In genomic region chr1:228465571-228466146, GRCh38 we compare ENCODE assay signal across 10 cellular contexts. TPM values are rescaled to one million over a fixed set of nuclear protein-coding genes. Genes with fewer than 3 reads are reported as not detected.
A peak's percentile ranks its signal among the peaks of the same experiment; 100 is the strongest.
DNase-seq lines count a peak whose midpoint lies in the region; ATAC-seq and TF ChIP-seq lines count a peak whose summit lies in the region.
"Had no signal": no experiment of that assay in that cellular context is flagged by ENCODE, and none has a peak within 500 bp of the region (broad histone marks: within the 10 kb centered on the region; RNA-seq: fewer than 3 reads in every experiment).

No MANE protein-coding gene starts in this region.

- peak overlapping the region; percentile 72; the same call in 1 of the 2 replicates for H3K4me3 ChIP-seq in HUES64 (ENCODE audit: low read length)
- H3K4me3 ChIP-seq in neural cell (ENCODE audit: low read length): peak overlapping the region; percentile 78

- no peak overlapping the region for H3K27ac ChIP-seq in HUES64 (ENCODE audit: low read depth, low read length)
- peak overlapping the region; percentile 96 for H3K27ac ChIP-seq in neural cell (ENCODE audit: low read length)
- H3K27ac ChIP-seq: epithelial cell of prostate had no signal

- peak; percentile 12 for DNase-seq in NCI-H1694 treated with DMSO at 0.1 percent for 48 hours (lab: John Stamatoyannopoulos, UW)
- DNase-seq in NCI-H1694 (lab: John Stamatoyannopoulos, UW): no peak
- no peak for DNase-seq in activated naive CD8-positive, alpha-beta T cell treated with anti-CD3 and anti-CD28 coated beads for 36 hours
- no peak for DNase-seq in stimulated activated CD4-positive, alpha-beta T cell treated with anti-CD3 and anti-CD28 coated beads, Interleukin-15, amount 100 ng/mL, for 24 hours
- no peak for DNase-seq in GM19240 (ENCODE audit: insufficient read length, low spot score)
- DNase-seq: SIG-M5 had no signal

- no peaks in the 10 kb centered on the region for H3K9me3 ChIP-seq in HUES64 (ENCODE audit: insufficient read depth, low read depth, low read length)
- no peaks in the 10 kb centered on the region for H3K9me3 ChIP-seq in neural cell (ENCODE audit: low read length)

- TF ChIP-seq CTCF in neural cell (IDR thresholded peaks at IDR 0.05; ENCODE audit: poor library complexity, severe bottlenecking): no peak

- H3K4me2 ChIP-seq in neural cell (ENCODE audit: low read length): peak overlapping the region; percentile 83

- H3F3A ChIP-seq in neural cell (ENCODE audit: insufficient read depth, low read length, poor library complexity, severe bottlenecking): no peaks in the 10 kb centered on the region

- TF ChIP-seq EP300 in neural cell (conservative IDR thresholded peaks at IDR 0.05; ENCODE audit: poor library complexity, severe bottlenecking): no peak

- H3K9ac ChIP-seq in HUES64 (ENCODE audit: low read depth, low read length): no peak overlapping the region
- peak overlapping the region; percentile 85 for H3K9ac ChIP-seq in neural cell (ENCODE audit: low read length)

- no peaks in the 10 kb centered on the region for H3K36me3 ChIP-seq in HUES64 (ENCODE audit: insufficient read depth, low read length)
- H3K36me3 ChIP-seq in neural cell (ENCODE audit: insufficient read depth, low read length): no peaks in the 10 kb centered on the region

- H3K79me2 ChIP-seq in neural cell (replicated peaks; ENCODE audit: insufficient read depth, low read length): peaks cover 16% of the 10 kb centered on the region

- TF ChIP-seq RAD21 in neural cell (conservative IDR thresholded peaks at IDR 0.05): no peak

- no peaks in the 10 kb centered on the region for H3K36me3 Mint-ChIP-seq in activated naive CD8-positive, alpha-beta T cell treated with anti-CD3 and anti-CD28 coated beads for 36 hours

- 86% methylated on average over 8 of the region's 8 CpGs for whole genome bisulfite sequencing in HUES64

- H2AFZ ChIP-seq in neural cell (ENCODE audit: low read depth, low read length): peak overlapping the region; percentile 47

- H3K4me1 Mint-ChIP-seq in activated naive CD8-positive, alpha-beta T cell treated with anti-CD3 and anti-CD28 coated beads for 36 hours: peaks cover 23% of the 10 kb centered on the region

- H4K20me1 ChIP-seq in neural cell (ENCODE audit: insufficient read depth): no peaks in the 10 kb centered on the region

- no peaks in the 10 kb centered on the region for H3K9me2 ChIP-seq in neural cell (ENCODE audit: insufficient read depth, low read length)

- H3K4me1 ChIP-seq in HUES64 (ENCODE audit: insufficient read depth, low read length): peaks cover 16% of the 10 kb centered on the region

- no peaks in the 10 kb centered on the region for H3K9me3 Mint-ChIP-seq in activated naive CD8-positive, alpha-beta T cell treated with anti-CD3 and anti-CD28 coated beads for 36 hours

- H3K27ac Mint-ChIP-seq in activated naive CD8-positive, alpha-beta T cell treated with anti-CD3 and anti-CD28 coated beads for 36 hours: no peak overlapping the region

- H3K4me3 Mint-ChIP-seq in activated naive CD8-positive, alpha-beta T cell treated with anti-CD3 and anti-CD28 coated beads for 36 hours: peak overlapping the region; percentile 86

- no peak for ATAC-seq in GM18867 (IDR thresholded peaks at IDR 0.05; ENCODE audit: unreplicated experiment)

- H3K27me3 ChIP-seq in HUES64 (ENCODE audit: insufficient read depth, low read length) (peaks cover 62% of the 10 kb centered on the region), neural cell (ENCODE audit: insufficient read depth, low read depth, low read length) (no peaks in the 10 kb centered on the region)

- peaks cover 47% of the 10 kb centered on the region for H3K27me3 Mint-ChIP-seq in activated naive CD8-positive, alpha-beta T cell treated with anti-CD3 and anti-CD28 coated beads for 36 hours

TF ChIP-seq in neural cell, 6 proteins besides CTCF, POLR2A, EP300 and RAD21:
- no peak for TF ChIP-seq MXI1 (conservative IDR thresholded peaks at IDR 0.05; ENCODE audit: poor library complexity, severe bottlenecking)
- no peak for TF ChIP-seq TAF1 (IDR thresholded peaks at IDR 0.05; ENCODE audit: low read depth)
- peak; percentile 9 for TF ChIP-seq POLR2AphosphoS5 (IDR thresholded peaks at IDR 0.05)
TF ChIP-seq in neural cell: peak in this region for 1.

RNA-seq across cellular contexts. Expression of gene RNF187, which starts 21.5 kb away (rescaled TPM):
- polyA plus RNA-seq in HUES64 (2013, experiment 1 of 2): 32.9 TPM
- 37.1 TPM for polyA plus RNA-seq in HUES64 (2013, experiment 2 of 2)
- 100 to 1,000 TPM; 119 to 125 TPM for total RNA-seq in activated naive CD8-positive, alpha-beta T cell treated with anti-CD3 and anti-CD28 coated beads for 36 hours
- polyA plus RNA-seq in neural cell: 73.6 and 83.2 TPM in 2 replicates
- 49.4 and 61.4 TPM in 2 replicates for polyA minus RNA-seq in neural cell

RNA-seq across cellular contexts. Expression of gene TRIM17, which starts 49.0 kb away (rescaled TPM):
- polyA plus RNA-seq in HUES64 (2013, experiment 1 of 2): 1.7 TPM
- polyA plus RNA-seq in HUES64 (2013, experiment 2 of 2): 2.1 TPM
- 1 to 10 TPM; 1.3 to 1.9 TPM for total RNA-seq in activated naive CD8-positive, alpha-beta T cell treated with anti-CD3 and anti-CD28 coated beads for 36 hours
- polyA plus RNA-seq in neural cell: 0.14 TPM in 1 of 2 replicates, not detected in the other
- 0.49 TPM in 1 of 2 replicates, not detected in the other for polyA minus RNA-seq in neural cell

RNA-seq across cellular contexts. Expression of gene TRIM11, which starts 59.0 kb away (rescaled TPM):
- 19.2 TPM for polyA plus RNA-seq in HUES64 (2013, experiment 1 of 2)
- 17.4 TPM for polyA plus RNA-seq in HUES64 (2013, experiment 2 of 2)
- total RNA-seq in activated naive CD8-positive, alpha-beta T cell treated with anti-CD3 and anti-CD28 coated beads for 36 hours: 10 to 100 TPM; 32.7 to 36.1 TPM
- 25.1 and 28.5 TPM in 2 replicates for polyA plus RNA-seq in neural cell
- polyA minus RNA-seq in neural cell: 34.5 and 38.5 TPM in 2 replicates
